ENCODE assay signal across 12 cellular contexts in the genomic region with DNA sequence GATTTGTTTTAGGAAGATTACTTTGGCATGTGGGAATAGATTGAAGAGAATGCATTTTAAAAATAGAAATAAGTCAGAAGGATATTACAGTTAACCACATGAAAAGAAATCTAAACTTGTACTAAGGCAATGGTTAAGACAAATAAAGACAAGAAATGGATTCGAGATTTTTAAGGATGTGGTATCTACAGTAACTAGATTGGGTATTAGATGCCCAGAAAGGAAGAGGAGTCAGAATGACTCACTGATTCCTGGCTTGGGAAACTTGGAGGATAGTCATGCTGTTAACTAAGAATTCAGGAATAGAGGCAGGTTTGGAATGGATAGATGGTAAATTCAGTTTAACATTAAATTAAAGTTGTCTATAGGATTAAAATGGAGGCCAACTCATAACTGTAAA. TPM values are rescaled to one million over a fixed set of nuclear protein-coding genes. Genes with fewer than 3 reads are reported as not detected.
DNase-seq lines count a peak whose midpoint lies in the region; ATAC-seq and TF ChIP-seq lines count a peak whose summit lies in the region.
"Had no signal": no experiment of that assay in that cellular context is flagged by ENCODE, and none has a peak within 500 bp of the region (broad histone marks: within the 10 kb centered on the region; RNA-seq: fewer than 3 reads in every experiment).

No MANE protein-coding gene starts in this region.

- TF ChIP-seq CTCF in AG10803 (conservative IDR thresholded peaks at IDR 0.05; ENCODE audit: low read length) (no peak), endothelial cell (IDR thresholded peaks at IDR 0.05; ENCODE audit: unreplicated experiment) (no peak)

- DNase-seq in AG10803 (ENCODE audit: low read depth) = peak; percentile 85
- DNase-seq in HS-5 (ENCODE audit: low read depth) = peak; percentile 81
- DNase-seq in brain pericyte (ENCODE audit: low read depth, low spot score) = peak; percentile 26
- peak; percentile 84 for DNase-seq in kidney tubule cell (ENCODE audit: low spot score)
- no peak for DNase-seq in NCI-H69 (lab: John Stamatoyannopoulos, UW)
- DNase-seq in endothelial cell (ENCODE audit: low spot score) = no peak
- DNase-seq: activated naive CD4-positive, alpha-beta T cell treated with anti-CD3 and anti-CD28 coated beads, Interleukin-2, amount 50 U/mL, for 16 hours; Caco-2; MV-4-11 had no signal

- no peaks in the 10 kb centered on the region for H3K9me3 Mint-ChIP-seq in endothelial cell (ENCODE audit: unreplicated experiment)

- H3K4me3 ChIP-seq in AG10803 (ENCODE audit: low read length) = no peak overlapping the region
- H3K4me3 ChIP-seq: lung had no signal

- no peak overlapping the region for H3K27ac Mint-ChIP-seq in endothelial cell (ENCODE audit: unreplicated experiment)

- peaks cover 10% of the 10 kb centered on the region for H3K4me1 Mint-ChIP-seq in endothelial cell (ENCODE audit: unreplicated experiment)

- peaks cover 5% of the 10 kb centered on the region for H3K36me3 Mint-ChIP-seq in endothelial cell (ENCODE audit: low read depth, unreplicated experiment)

- ATAC-seq in HG03457 (IDR thresholded peaks at IDR 0.05; ENCODE audit: unreplicated experiment) (no peak), GM19395 (IDR thresholded peaks at IDR 0.05; ENCODE audit: unreplicated experiment) (no peak)

- no peak overlapping the region for H3K4me3 Mint-ChIP-seq in endothelial cell (ENCODE audit: unreplicated experiment)

- peaks cover 3% of the 10 kb centered on the region for H3K27me3 Mint-ChIP-seq in endothelial cell (ENCODE audit: unreplicated experiment)

RNA-seq across cellular contexts. Expression of a gene that starts 55.9 kb away (rescaled TPM):
- 13.8 TPM for total RNA-seq in endothelial cell (ENCODE audit: unreplicated experiment)

RNA-seq across cellular contexts. Expression of a gene that starts 55.9 kb away (rescaled TPM):
- 8.6 TPM for total RNA-seq in endothelial cell (ENCODE audit: unreplicated experiment)

Comparison
In these comparisons a context has a peak if more than half of its experiments do, and no peak if none do; other contexts are left out.
1. DNase-seq: peak in AG10803 (single experiment), HS-5 (single experiment), brain pericyte (single experiment) and kidney tubule cell (single experiment); none in NCI-H69 (single experiment) and endothelial cell (single experiment).